Comparison of ENCODE assay signal across 1 cellular context in genomic region chr1:97516588-97516987, GRCh38.
TF ChIP-seq lines count a peak whose summit lies in the region.

No MANE protein-coding gene starts in this region.

TF ChIP-seq in GM23338, 12 proteins besides CTCF, POLR2A, EP300 and RAD21 (continued from another document):
- no peak for TF ChIP-seq ZNF462 (CRISPR knock-in tag; IDR thresholded peaks at IDR 0.05)
- TF ChIP-seq ETS1 (IDR thresholded peaks at IDR 0.05), result no peak
- no peak for TF ChIP-seq CREB1 (CRISPR knock-in tag; IDR thresholded peaks at IDR 0.05; ENCODE audit: low read depth)
- no peak for TF ChIP-seq EZH2phosphoT487 (IDR thresholded peaks at IDR 0.05; ENCODE audit: unreplicated experiment)
